Comparison of ENCODE assay signal across 8 cellular contexts in genomic region chr9:113221003-113221799, GRCh38. TPM values are rescaled to one million over a fixed set of nuclear protein-coding genes. Genes with fewer than 3 reads are reported as not detected.
DNase-seq lines count a peak whose midpoint lies in the region; ATAC-seq and TF ChIP-seq lines count a peak whose summit lies in the region.

Gene FKBP15 (minus strand): TSS chr9:113221277. CDS start chr9:113221243, 34 bp downstream.
Gene SLC31A1 (plus strand): TSS chr9:113221544. CDS start chr9:113256149, 34,605 bp downstream.

- H3K27me3 ChIP-seq in DND-41 (ENCODE audit: insufficient read depth, low read length, poor library complexity): no peaks in the 10 kb centered on the region
- H3K27me3 ChIP-seq in GM23248 (replicated peaks; ENCODE audit: insufficient read depth): no peaks in the 10 kb centered on the region
- no peaks in the 10 kb centered on the region for H3K27me3 ChIP-seq in fibroblast of lung (ENCODE audit: control insufficient read depth, insufficient read depth, low read length)

- in situ Hi-C loops in GM23248 (cut with MboI): no loop called here

- H3K4me3 ChIP-seq in DND-41 (ENCODE audit: low read depth in 1 of 2, low read length in 2 of 2) (peak within 1 kb of the TSS; percentile 36 to 86), GM23248 (peak within 1 kb of the TSS; percentile 99), fibroblast of lung (replicated peaks in 1 of 4; ENCODE audit: control extremely low read depth in 1 of 4, insufficient read depth in 1 of 4, low read depth in 3 of 4, low read length in 4 of 4) (peak within 1 kb of the TSS; percentile 81 to 96 (median 90))

- peaks cover 44% of the 10 kb centered on the region for H3K4me1 ChIP-seq in DND-41 (ENCODE audit: insufficient read depth, low read length)
- peaks cover 33% of the 10 kb centered on the region for H3K4me1 ChIP-seq in GM23248 (ENCODE audit: insufficient read depth)
- H3K4me1 ChIP-seq in fibroblast of lung (ENCODE audit: control insufficient read depth, extremely low read depth, insufficient read depth, low read length): peaks cover 4% of the 10 kb centered on the region

- H3K79me2 ChIP-seq in DND-41 (ENCODE audit: insufficient read depth, low read length): peaks cover 64% of the 10 kb centered on the region
- peaks cover 96% of the 10 kb centered on the region for H3K79me2 ChIP-seq in GM23248 (ENCODE audit: insufficient read depth)
- H3K79me2 ChIP-seq in fibroblast of lung (ENCODE audit: control insufficient read depth, insufficient read depth, low read length): peaks cover 40% of the 10 kb centered on the region

- peaks cover 33% of the 10 kb centered on the region for H3K36me3 Mint-ChIP-seq in activated T-helper 17 cell treated with anti-CD3 and anti-CD28 coated beads, Interleukin-2, amount 50 U/mL, for 72 hours (ENCODE audit: low read depth)
- H3K36me3 Mint-ChIP-seq in naive thymus-derived CD8-positive, alpha-beta T cell: peaks cover 0 to 6% (median 0%) of the 10 kb centered on the region in 3 donors

- H3K9ac ChIP-seq in DND-41 (ENCODE audit: low read depth, low read length): peak within 1 kb of the TSS; percentile 70
- peak within 1 kb of the TSS; percentile 89 for H3K9ac ChIP-seq in GM23248
- H3K9ac ChIP-seq in fibroblast of lung (ENCODE audit: insufficient read depth, low read length): peak within 1 kb of the TSS; percentile 83

- H3K36me3 ChIP-seq in DND-41 (ENCODE audit: insufficient read depth, low read length) (peaks cover 5% of the 10 kb centered on the region; the same call in 1 of the 2 replicates), GM23248 (ENCODE audit: low read depth) (peaks cover 12% of the 10 kb centered on the region; the same call in 1 of the 2 replicates), fibroblast of lung (ENCODE audit: control insufficient read depth, insufficient read depth, low read length) (no peaks in the 10 kb centered on the region)

- peaks cover 27% of the 10 kb centered on the region for H3F3A ChIP-seq in GM23248 (ENCODE audit: insufficient read depth)

- POLR2A ChIA-PET in naive thymus-derived CD8-positive, alpha-beta T cell (lab: Charles Lee): interaction anchor here (0.6 to 2.2 kb wide), 8 partner anchors 11 to 1659 kb away, joined by 3 to 13 read pairs (median 3); partner anchors contain the start of genes CDC26, PRPF4 and PTBP3

- peak within 1 kb of the TSS; percentile 99 for H3K4me3 Mint-ChIP-seq in activated T-helper 17 cell treated with anti-CD3 and anti-CD28 coated beads, Interleukin-2, amount 50 U/mL, for 72 hours
- peak within 1 kb of the TSS; percentile 92 to 99 (median 97) for H3K4me3 Mint-ChIP-seq in naive thymus-derived CD8-positive, alpha-beta T cell

- WGBS in GM23248 (ENCODE audit: low coverage in 1 of 2, low lambda C conversion rate in 2 of 2, missing lambda C conversion rate in 2 of 2), 2 experiments: 1 to 2% methylated on average over 51 to 60 of the region's 65 CpGs

- no peaks in the 10 kb centered on the region for H3K9me3 ChIP-seq in DND-41 (ENCODE audit: insufficient read depth, low read length, severe bottlenecking)
- H3K9me3 ChIP-seq in GM23248 (ENCODE audit: low read depth): no peaks in the 10 kb centered on the region
- H3K9me3 ChIP-seq in fibroblast of lung (ENCODE audit: control insufficient read depth, insufficient read depth, low read depth, low read length): no peaks in the 10 kb centered on the region

- H3K9me2 ChIP-seq in GM23248 (ENCODE audit: insufficient read depth): no peaks in the 10 kb centered on the region

- H3K27ac Mint-ChIP-seq in activated T-helper 17 cell treated with anti-CD3 and anti-CD28 coated beads, Interleukin-2, amount 50 U/mL, for 72 hours: peak within 1 kb of the TSS; percentile 98
- H3K27ac Mint-ChIP-seq in naive thymus-derived CD8-positive, alpha-beta T cell: peak within 1 kb of the TSS; percentile 80 to 97 (median 96)

- peak; percentile 98 for ATAC-seq in DND-41 (ENCODE audit: insufficient read depth, low read depth)
- peak; percentile 94 for ATAC-seq in activated T-helper 17 cell treated with anti-CD3 and anti-CD28 coated beads, Interleukin-2, amount 50 U/mL, for 72 hours (replicated peaks)
- peak; percentile 95 to 97 for ATAC-seq in naive thymus-derived CD8-positive, alpha-beta T cell

- H2AFZ ChIP-seq in DND-41 (ENCODE audit: low read depth, low read length) (peak within 1 kb of the TSS; percentile 95), GM23248 (peak within 1 kb of the TSS; percentile 96), fibroblast of lung (ENCODE audit: low read length) (peak within 1 kb of the TSS; percentile 95)

- no peaks in the 10 kb centered on the region for H3K27me3 Mint-ChIP-seq in activated T-helper 17 cell treated with anti-CD3 and anti-CD28 coated beads, Interleukin-2, amount 50 U/mL, for 72 hours
- no peaks in the 10 kb centered on the region for H3K27me3 Mint-ChIP-seq in naive thymus-derived CD8-positive, alpha-beta T cell

- H3K4me1 Mint-ChIP-seq in activated T-helper 17 cell treated with anti-CD3 and anti-CD28 coated beads, Interleukin-2, amount 50 U/mL, for 72 hours: peaks cover 19% of the 10 kb centered on the region
- H3K4me1 Mint-ChIP-seq in naive thymus-derived CD8-positive, alpha-beta T cell: peaks cover 16 to 53% (median 41%) of the 10 kb centered on the region in 4 donors

- peak; percentile 96 for DNase-seq in DND-41
- peak; percentile 99 for DNase-seq in GM23248
- DNase-seq in Kasumi-1 (lab: John Stamatoyannopoulos, UW): peak; percentile 97 to 99
- peak; percentile 96 for DNase-seq in RPMI7951 (ENCODE audit: low read depth)
- DNase-seq in fibroblast of lung (ENCODE audit: low read depth in 2 of 2): peak; percentile 98 to 99
- peak; percentile 92 to 97 (median 96) for DNase-seq in naive thymus-derived CD8-positive, alpha-beta T cell
- peak; percentile 94 to 95 (median 94) for DNase-seq in stimulated activated naive CD4-positive, alpha-beta T cell (lab: John Stamatoyannopoulos, UW)

- TF ChIP-seq CTCF in DND-41 (IDR thresholded peaks at IDR 0.05; ENCODE audit: borderline replicate concordance, extremely low read depth, low read length, poor library complexity, severe bottlenecking): no peak
- no peak for TF ChIP-seq CTCF in fibroblast of lung (conservative IDR thresholded peaks at IDR 0.05 in 1 of 2, IDR thresholded peaks at IDR 0.05 in 1 of 2; ENCODE audit: low read depth in 1 of 2, low read length in 2 of 2)

- H3K4me2 ChIP-seq in DND-41 (ENCODE audit: insufficient read depth, low read length): peak within 1 kb of the TSS; percentile 86
- peak within 1 kb of the TSS; percentile 96 for H3K4me2 ChIP-seq in GM23248 (ENCODE audit: unreplicated experiment)
- peak within 1 kb of the TSS; percentile 96 for H3K4me2 ChIP-seq in fibroblast of lung (ENCODE audit: extremely low read depth, insufficient read depth, low read length)

- H4K20me1 ChIP-seq in DND-41 (ENCODE audit: insufficient read depth, low read length): peaks cover 6% of the 10 kb centered on the region; the same call in 1 of the 2 replicates
- H4K20me1 ChIP-seq in GM23248 (ENCODE audit: insufficient read depth): 0 out of 2 replicates have a peak, but pooled peaks cover 3% of the 10 kb centered on the region
- H4K20me1 ChIP-seq in fibroblast of lung (ENCODE audit: control insufficient read depth, extremely low read depth, insufficient read depth, low read length): no peaks in the 10 kb centered on the region

- no peaks in the 10 kb centered on the region for H3K9me3 Mint-ChIP-seq in activated T-helper 17 cell treated with anti-CD3 and anti-CD28 coated beads, Interleukin-2, amount 50 U/mL, for 72 hours
- H3K9me3 Mint-ChIP-seq in naive thymus-derived CD8-positive, alpha-beta T cell: no peaks in the 10 kb centered on the region

- H3K27ac ChIP-seq in DND-41 (ENCODE audit: low read length): peak within 1 kb of the TSS; percentile 85
- peak within 1 kb of the TSS; percentile 74 for H3K27ac ChIP-seq in GM23248
- H3K27ac ChIP-seq in fibroblast of lung (ENCODE audit: insufficient read depth, low read length): peak within 1 kb of the TSS; percentile 89

RNA-seq across cellular contexts. Expression of gene FKBP15, which starts in this region (rescaled TPM):
- 23.1 and 26.1 TPM in 2 replicates for total RNA-seq in GM23248 (2014; rRNA removed; shearing (Covaris generic))
- polyA plus RNA-seq in GM23248 (2016; fragmentation: Nextera tagmentation; extraction: Ambion mirVana) (17.8 and 18.6 TPM in 2 replicates), fibroblast of lung (25.3 and 28.8 TPM in 2 replicates)
- 15.0 and 19.1 TPM in 2 replicates for total RNA-seq in RPMI7951 (2014; rRNA removed; shearing (Covaris generic))
- total RNA-seq in activated T-helper 17 cell treated with anti-CD3 and anti-CD28 coated beads, Interleukin-2, amount 50 U/mL, for 72 hours: 10 to 100 TPM; 41.2 to 41.5 TPM
- total RNA-seq in fibroblast of lung: 12.8 and 21.0 TPM in 2 replicates
- 17.6 and 20.8 TPM in 2 replicates for polyA plus RNA-seq in fibroblast of lung (2012)
- polyA minus RNA-seq in fibroblast of lung (ENCODE audit: low replicate concordance): 39.7 and 76.0 TPM in 2 replicates
- 10 to 100 TPM; 31.3 to 33.5 TPM for total RNA-seq in naive thymus-derived CD8-positive, alpha-beta T cell
- polyA plus RNA-seq in naive thymus-derived CD8-positive, alpha-beta T cell: 10 to 100 TPM in 1 of 3 donors, 1 to 10 TPM in 2; 7.2 to 14.4 (median 8.8) TPM

RNA-seq across cellular contexts. Expression of gene SLC31A1, which starts in this region (rescaled TPM):
- 33.6 and 35.8 TPM in 2 replicates for total RNA-seq in GM23248 (2014; rRNA removed; shearing (Covaris generic))
- 36.4 and 37.1 TPM in 2 replicates for polyA plus RNA-seq in GM23248 (2016; fragmentation: Nextera tagmentation; extraction: Ambion mirVana)
- 14.9 and 16.9 TPM in 2 replicates for total RNA-seq in RPMI7951 (2014; rRNA removed; shearing (Covaris generic))
- 10 to 100 TPM; 13.1 to 17.3 TPM for total RNA-seq in activated T-helper 17 cell treated with anti-CD3 and anti-CD28 coated beads, Interleukin-2, amount 50 U/mL, for 72 hours
- 31.1 and 44.4 TPM in 2 replicates for total RNA-seq in fibroblast of lung
- 33.0 and 40.9 TPM in 2 replicates for polyA plus RNA-seq in fibroblast of lung
- 28.5 and 30.5 TPM in 2 replicates for polyA plus RNA-seq in fibroblast of lung (2012)
- polyA minus RNA-seq in fibroblast of lung (ENCODE audit: low replicate concordance): 11.3 and 24.6 TPM in 2 replicates
- 1 to 10 TPM; 3.7 to 4.4 TPM for total RNA-seq in naive thymus-derived CD8-positive, alpha-beta T cell
- 1 to 10 TPM; 2.0 to 4.7 (median 2.2) TPM for polyA plus RNA-seq in naive thymus-derived CD8-positive, alpha-beta T cell

Comparison
In these comparisons a context has a peak if more than half of its experiments do, and no peak if none do; other contexts are left out.
1. Peak in every context shown above with its lines: DNase-seq, ATAC-seq, H3K4me3 ChIP-seq and H3K27ac ChIP-seq.